In the genomic region with DNA sequence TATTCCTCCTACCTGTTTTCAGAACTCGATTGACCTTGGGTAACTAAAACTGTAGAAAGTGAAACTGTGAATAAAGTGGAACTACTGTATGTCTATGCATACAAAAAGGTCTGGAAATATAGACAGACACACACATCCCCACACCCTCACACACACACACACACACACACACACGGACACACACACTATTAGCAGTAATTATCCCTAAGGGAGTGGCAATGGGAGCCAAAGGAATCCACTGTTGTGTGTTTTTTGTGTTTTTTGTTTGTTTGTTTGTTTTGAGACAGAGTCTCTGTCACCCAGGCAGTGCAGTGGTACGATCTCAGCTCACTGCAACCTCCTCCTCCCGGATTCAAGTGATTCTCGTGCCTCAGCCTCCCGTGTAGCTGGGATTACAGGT, we compare ENCODE assay signal across 22 cellular contexts. TPM values are rescaled to one million over a fixed set of nuclear protein-coding genes. Genes with fewer than 3 reads are reported as not detected.
"Had no signal": no experiment of that assay in that cellular context is flagged by ENCODE, and none has a peak within 500 bp of the region (broad histone marks: within the 10 kb centered on the region; RNA-seq: fewer than 3 reads in every experiment).

No MANE protein-coding gene starts in this region.

- H3K36me3 ChIP-seq: esophagus muscularis mucosa, gastrocnemius medialis, tibial artery, upper lobe of left lung, vagina had no signal

- H3K4me1 ChIP-seq: esophagus muscularis mucosa, gastrocnemius medialis, parathyroid adenoma, psoas muscle, tibial artery, upper lobe of left lung, vagina had no signal

- H3K4me3 ChIP-seq: dorsolateral prefrontal cortex, esophagus muscularis mucosa, gastrocnemius medialis, psoas muscle, tibial artery, upper lobe of left lung, vagina had no signal

- H3K79me2 ChIP-seq: parathyroid adenoma had no signal

- DNase-seq: cortex of kidney; dorsolateral prefrontal cortex; effector memory CD4-positive, alpha-beta T cell; gastrocnemius medialis; islet precursor cell; mammary epithelial cell; naive thymus-derived CD4-positive, alpha-beta T cell; nephron progenitor cell; psoas muscle; retina; stimulated activated CD4-positive, alpha-beta T cell treated with anti-CD3 and anti-CD28 coated beads, Interleukin-12 subunit alpha, Interleukin-12 subunit beta, amount 100 ng/mL, for 4 hours; stimulated activated CD4-positive, alpha-beta T cell treated with anti-CD3 and anti-CD28 coated beads, Interleukin-2, amount 100 ng/mL, for 48 hours; upper lobe of left lung had no signal

- H2AFZ ChIP-seq: parathyroid adenoma had no signal

- H3K27me3 ChIP-seq: dorsolateral prefrontal cortex, gastrocnemius medialis, upper lobe of left lung, vagina had no signal

- H3K9ac ChIP-seq: parathyroid adenoma had no signal

- ATAC-seq: gastrocnemius medialis; left lobe of liver; naive thymus-derived CD4-positive, alpha-beta T cell; psoas muscle; sciatic nerve had no signal

- H3K27ac ChIP-seq: dorsolateral prefrontal cortex, epithelial cell of prostate, esophagus muscularis mucosa, gastrocnemius medialis, parathyroid adenoma, psoas muscle, tibial artery, upper lobe of left lung, vagina had no signal

- H3K9me3 ChIP-seq: esophagus muscularis mucosa, gastrocnemius medialis, psoas muscle, tibial artery, upper lobe of left lung, vagina had no signal

RNA-seq across cellular contexts. Expression of a gene that starts 26.6 kb away (rescaled TPM):
- total RNA-seq: fibroblast of villous mesenchyme, mononuclear cell had no signal
- polyA plus RNA-seq: naive thymus-derived CD4-positive, alpha-beta T cell had no signal

RNA-seq across cellular contexts. Expression of a gene that starts 42.4 kb away (rescaled TPM):
- polyA plus RNA-seq: naive thymus-derived CD4-positive, alpha-beta T cell had no signal
